In the genomic region with DNA sequence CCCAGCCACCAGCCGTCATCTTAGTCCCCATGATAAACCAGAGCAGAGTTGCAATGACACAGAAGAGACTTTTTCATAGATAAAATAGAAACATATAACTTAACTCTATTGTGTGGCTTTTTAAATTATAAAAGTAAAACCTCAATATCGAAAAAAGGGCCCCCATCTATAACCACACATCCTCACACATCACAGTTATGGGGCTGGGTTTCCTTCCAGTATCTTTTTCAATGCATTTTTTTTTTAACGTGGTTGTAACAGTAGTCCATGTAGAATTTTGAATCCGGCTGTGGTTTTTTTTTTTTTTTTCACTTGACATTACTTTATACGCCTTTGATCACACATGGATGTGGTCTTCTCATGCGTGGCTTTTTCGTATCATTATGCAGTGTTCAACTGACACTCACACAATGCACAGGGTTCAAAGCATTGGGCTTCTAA, we compare ENCODE assay signal across 14 cellular contexts.
DNase-seq lines count a peak whose midpoint lies in the region; ATAC-seq and TF ChIP-seq lines count a peak whose summit lies in the region.
"Had no signal": no experiment of that assay in that cellular context is flagged by ENCODE, and none has a peak within 500 bp of the region (broad histone marks: within the 10 kb centered on the region; RNA-seq: fewer than 3 reads in every experiment).

No MANE protein-coding gene starts in this region.

- peak overlapping the region; percentile 86 for H3K27ac Mint-ChIP-seq in activated T-cell treated with anti-CD3 and anti-CD28 coated beads, Interleukin-2, amount 50 U/mL, for 72 hours
- peak overlapping the region; percentile 79 for H3K27ac Mint-ChIP-seq in activated naive CD8-positive, alpha-beta T cell treated with anti-CD3 and anti-CD28 coated beads, Interleukin-2, amount 50 U/mL, for 24 hours

- ATAC-seq in activated T-cell treated with anti-CD3 and anti-CD28 coated beads, Interleukin-2, amount 50 U/mL, for 72 hours (replicated peaks in 1 of 2): peak; percentile 65 to 73
- peak; percentile 68 for ATAC-seq in activated naive CD8-positive, alpha-beta T cell treated with anti-CD3 and anti-CD28 coated beads, Interleukin-2, amount 50 U/mL, for 24 hours
- ATAC-seq in psoas muscle: no peak
- ATAC-seq: left colon had no signal

- no peak overlapping the region for H3K27ac ChIP-seq in psoas muscle
- H3K27ac ChIP-seq: neutrophil, SJSA1 had no signal

- H3K9me3 Mint-ChIP-seq in activated T-cell treated with anti-CD3 and anti-CD28 coated beads, Interleukin-2, amount 50 U/mL, for 72 hours: no peaks in the 10 kb centered on the region
- no peaks in the 10 kb centered on the region for H3K9me3 Mint-ChIP-seq in activated naive CD8-positive, alpha-beta T cell treated with anti-CD3 and anti-CD28 coated beads, Interleukin-2, amount 50 U/mL, for 24 hours

- peak overlapping the region; percentile 70 to 75 for H3K4me3 Mint-ChIP-seq in activated T-cell treated with anti-CD3 and anti-CD28 coated beads, Interleukin-2, amount 50 U/mL, for 72 hours
- peak overlapping the region; percentile 50 for H3K4me3 Mint-ChIP-seq in activated naive CD8-positive, alpha-beta T cell treated with anti-CD3 and anti-CD28 coated beads, Interleukin-2, amount 50 U/mL, for 24 hours

- intact Hi-C loops in posterior vena cava (cut with DNase I) (no loop called here), psoas muscle (cut with DNase I) (no loop called here)

- H3K4me1 Mint-ChIP-seq in activated T-cell treated with anti-CD3 and anti-CD28 coated beads, Interleukin-2, amount 50 U/mL, for 72 hours (ENCODE audit: low read depth): peaks cover 32% of the 10 kb centered on the region
- peaks cover 25% of the 10 kb centered on the region for H3K4me1 Mint-ChIP-seq in activated naive CD8-positive, alpha-beta T cell treated with anti-CD3 and anti-CD28 coated beads, Interleukin-2, amount 50 U/mL, for 24 hours

- no peaks in the 10 kb centered on the region for H3K4me1 ChIP-seq in psoas muscle
- H3K4me1 ChIP-seq: SJSA1 had no signal

- DNase-seq in activated T-cell treated with anti-CD3 and anti-CD28 coated beads, Interleukin-2, amount 50 U/mL, for 72 hours: no peak
- DNase-seq in activated T-cell treated with anti-CD3 and anti-CD28 coated beads, Interleukin-2, amount 50 U/mL, for 1 hour: no peak
- DNase-seq in SW480 (ENCODE audit: low spot score) (peak; percentile 17), posterior vena cava (ENCODE audit: low spot score) (peak; percentile 12), HuH-7 (ENCODE audit: low spot score) (no peak), NCI-H2029 (lab: John Stamatoyannopoulos, UW) (no peak), psoas muscle (no peak)
- DNase-seq in activated naive CD8-positive, alpha-beta T cell treated with anti-CD3 and anti-CD28 coated beads, Interleukin-2, amount 50 U/mL, for 24 hours: no peak
- DNase-seq: COR-L47, foreskin fibroblast, left colon, NCI-H748 treated with DMSO at 0.1 percent for 48 hours had no signal

- peaks cover 0 to 90% (median 12%) of the 10 kb centered on the region in 3 donors for H3K27me3 ChIP-seq in psoas muscle (ENCODE audit: insufficient read depth in 3 of 3, low read length in 2 of 3)

- H3K27me3 Mint-ChIP-seq in activated T-cell treated with anti-CD3 and anti-CD28 coated beads, Interleukin-2, amount 50 U/mL, for 72 hours (ENCODE audit: low read depth): peaks cover 85% of the 10 kb centered on the region
- H3K27me3 Mint-ChIP-seq in activated naive CD8-positive, alpha-beta T cell treated with anti-CD3 and anti-CD28 coated beads, Interleukin-2, amount 50 U/mL, for 24 hours: peaks cover 74% of the 10 kb centered on the region

- 72 to 83% (median 82%) methylated on average over 7 of the region's 7 CpGs for WGBS in psoas muscle, 3 donors

- H3K4me3 ChIP-seq in psoas muscle: no peak overlapping the region
- H3K4me3 ChIP-seq: SJSA1 had no signal

- peaks cover 0 to 1% of the 10 kb centered on the region in 2 donors for H3K36me3 Mint-ChIP-seq in activated T-cell treated with anti-CD3 and anti-CD28 coated beads, Interleukin-2, amount 50 U/mL, for 72 hours (ENCODE audit: insufficient read depth in 2 of 2)
- H3K36me3 Mint-ChIP-seq in activated naive CD8-positive, alpha-beta T cell treated with anti-CD3 and anti-CD28 coated beads, Interleukin-2, amount 50 U/mL, for 24 hours (ENCODE audit: low read depth): no peaks in the 10 kb centered on the region

- no peaks in the 10 kb centered on the region for H3K9me3 ChIP-seq in psoas muscle
- H3K9me3 ChIP-seq: neutrophil, SJSA1 had no signal

- no peaks in the 10 kb centered on the region for H3K36me3 ChIP-seq in psoas muscle (ENCODE audit: insufficient read depth in 1 of 2, low read depth in 1 of 2)
- H3K36me3 ChIP-seq: neutrophil, SJSA1 had no signal

- no peak for TF ChIP-seq CTCF in psoas muscle (IDR thresholded peaks at IDR 0.05)

Comparison
In these comparisons a context has a peak if more than half of its experiments do, and no peak if none do; other contexts are left out.
1. ATAC-seq: peak in activated T-cell treated with anti-CD3 and anti-CD28 coated beads, Interleukin-2, amount 50 U/mL, for 72 hours (2 of 2) and activated naive CD8-positive, alpha-beta T cell treated with anti-CD3 and anti-CD28 coated beads, Interleukin-2, amount 50 U/mL, for 24 hours (single experiment); none in psoas muscle (0 of 4).
2. DNase-seq: peak in SW480 (single experiment) and posterior vena cava (single experiment); none in activated T-cell treated with anti-CD3 and anti-CD28 coated beads, Interleukin-2, amount 50 U/mL, for 72 hours (0 of 2), activated T-cell treated with anti-CD3 and anti-CD28 coated beads, Interleukin-2, amount 50 U/mL, for 1 hour (single experiment), activated naive CD8-positive, alpha-beta T cell treated with anti-CD3 and anti-CD28 coated beads, Interleukin-2, amount 50 U/mL, for 24 hours (single experiment), HuH-7 (single experiment), NCI-H2029 (single experiment) and psoas muscle (0 of 2).